12 cellular contexts compared by ENCODE assay signal in genomic region chr18:65754121-65754520, GRCh38. TPM values are rescaled to one million over a fixed set of nuclear protein-coding genes. Genes with fewer than 3 reads are reported as not detected.
DNase-seq lines count a peak whose midpoint lies in the region; ATAC-seq lines count a peak whose summit lies in the region.
"Had no signal": no experiment of that assay in that cellular context is flagged by ENCODE, and none has a peak within 500 bp of the region (broad histone marks: within the 10 kb centered on the region; RNA-seq: fewer than 3 reads in every experiment).

No MANE protein-coding gene starts in this region.

- no peaks in the 10 kb centered on the region for H3K9me3 ChIP-seq in MG63
- H3K9me3 ChIP-seq: esophagus squamous epithelium had no signal

- ATAC-seq in HG03565 (IDR thresholded peaks at IDR 0.05; ENCODE audit: unreplicated experiment) = no peak

- H3K36me3 ChIP-seq in MG63 = no peaks in the 10 kb centered on the region
- H3K36me3 ChIP-seq: esophagus squamous epithelium had no signal

- no peak overlapping the region for H3K4me3 ChIP-seq in MG63
- H3K4me3 ChIP-seq: esophagus squamous epithelium had no signal

- DNase-seq in DMS 273 (lab: John Stamatoyannopoulos, UW; ENCODE audit: unreplicated experiment) = peak; percentile 91
- DNase-seq in MG63 = peak; percentile 4
- DNase-seq in SIG-M5 treated with dmso at 0.1 percent for 504 hours (lab: John Stamatoyannopoulos, UW; ENCODE audit: unreplicated experiment) = peak; percentile 65
- peak; percentile 77 for DNase-seq in islet precursor cell
- DNase-seq in activated CD4-positive, CD25-positive, alpha-beta regulatory T cell treated with anti-CD3 and anti-CD28 coated beads, Interleukin-2, amount 50 U/mL, for 72 hours = no peak
- no peak for DNase-seq in mesenteric fat pad (ENCODE audit: low spot score)
- no peak for DNase-seq in stimulated activated CD4-positive, alpha-beta T cell treated with anti-CD3 and anti-CD28 coated beads, Interleukin-2, amount 100 ng/mL, for 24 hours
- DNase-seq: esophagus squamous epithelium, naive B cell, NCI-H1048 had no signal

- peaks cover 14% of the 10 kb centered on the region for H3K27me3 ChIP-seq in MG63

RNA-seq across cellular contexts. Expression of gene CDH7, which starts 3.3 kb away (rescaled TPM):
- not detected in 2 replicates for total RNA-seq in MG63 (2014; rRNA removed; shearing (Covaris generic); ENCODE audit: low replicate concordance)
- not detected for total RNA-seq in mesenteric fat pad
- total RNA-seq: activated T-helper 1 cell treated with anti-CD3 and anti-CD28 coated beads, Interleukin-12 subunit alpha, Interleukin-12 subunit beta, Interleukin-2, Interleukin-4 antibody, amounts not matched to agents 30 ng/mL and 10 ng/mL and 1 ng/mL, durations not matched to agents 14 hours and 24 hours and 36 hours; esophagus squamous epithelium had no signal

Comparison
In these comparisons a context has a peak if more than half of its experiments do, and no peak if none do; other contexts are left out.
1. DNase-seq: peak in DMS 273 (single experiment), MG63 (single experiment), SIG-M5 treated with dmso at 0.1 percent for 504 hours (single experiment) and islet precursor cell (single experiment); none in activated CD4-positive, CD25-positive, alpha-beta regulatory T cell treated with anti-CD3 and anti-CD28 coated beads, Interleukin-2, amount 50 U/mL, for 72 hours (single experiment), mesenteric fat pad (single experiment) and stimulated activated CD4-positive, alpha-beta T cell treated with anti-CD3 and anti-CD28 coated beads, Interleukin-2, amount 100 ng/mL, for 24 hours (0 of 2).